ENCODE assay signal across 15 cellular contexts in the genomic region with DNA sequence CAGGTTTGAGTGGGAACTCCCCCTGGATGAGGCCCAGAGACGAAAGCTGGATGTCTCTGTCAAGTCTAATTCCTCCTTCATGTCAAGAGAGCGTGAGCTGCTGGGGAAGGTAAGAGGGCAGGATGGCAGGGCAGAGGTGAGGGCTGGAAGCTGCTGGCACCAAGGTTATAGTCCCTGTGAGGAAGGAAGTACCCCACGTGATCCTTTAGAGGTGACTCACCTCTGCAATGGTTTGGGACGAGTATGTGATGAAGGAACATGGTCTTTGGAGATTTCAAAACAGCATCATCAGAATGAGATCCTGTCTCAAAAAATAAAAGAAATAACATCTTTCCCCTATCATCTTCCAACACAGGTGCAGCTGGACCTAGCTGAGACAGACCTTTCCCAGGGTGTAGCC. TPM values are rescaled to one million over a fixed set of nuclear protein-coding genes. Genes with fewer than 3 reads are reported as not detected.
DNase-seq lines count a peak whose midpoint lies in the region; ATAC-seq, FAIRE-seq and TF ChIP-seq lines count a peak whose summit lies in the region.
"Had no signal": no experiment of that assay in that cellular context is flagged by ENCODE, and none has a peak within 500 bp of the region (broad histone marks: within the 10 kb centered on the region; RNA-seq: fewer than 3 reads in every experiment).

No MANE protein-coding gene starts in this region.

- DNase-seq in right atrium auricular region (ENCODE audit: low spot score) (no peak), Right ventricle myocardium superior (no peak), K562 (ENCODE audit: extremely low read depth in 1 of 4, low spot score in 3 of 4) (no peak), nephron progenitor cell (no peak), SIG-M5 (lab: John Stamatoyannopoulos, UW) (no peak), smooth muscle cell (lab: John Stamatoyannopoulos, UW; ENCODE audit: unreplicated experiment) (no peak), aorta (no peak)
- DNase-seq: activated gamma-delta T cell treated with Interleukin-2 at 50 U/mL for 16 hours; GF-D8; NCI-H1417; NCI-H510A; stimulated activated CD4-positive, alpha-beta T cell treated with anti-CD3 and anti-CD28 coated beads, Interleukin-15, amount 100 ng/mL, for 24 hours had no signal

- H3K27ac ChIP-seq in right atrium auricular region (peak overlapping the region; percentile 67 to 74), K562 (ENCODE audit: extremely low read depth, low read depth, low read length) (no peak overlapping the region), smooth muscle cell (ENCODE audit: low read depth) (no peak overlapping the region), aorta (ENCODE audit: low read depth in 1 of 2, low read length in 2 of 2) (no peak overlapping the region)

- H3K9ac ChIP-seq in K562 (ENCODE audit: insufficient read depth in 1 of 2, low read depth in 2 of 2, low read length in 2 of 2) (no peak overlapping the region), smooth muscle cell (ENCODE audit: low read depth) (no peak overlapping the region)

- CTCF ChIA-PET in K562 (lab: Yijun Ruan, JAX; ENCODE audit: low intra/inter-chr PET ratio), result no interaction called here

- H3K36me3 Mint-ChIP-seq in nephron progenitor cell (ENCODE audit: low read depth), result peaks cover 63% of the 10 kb centered on the region

- no peak for FAIRE-seq in K562 (lab: Jason Lieb, UNC)
- FAIRE-seq: islet of Langerhans had no signal

- H3K27ac Mint-ChIP-seq in nephron progenitor cell, result peak overlapping the region; percentile 87

- TF ChIP-seq POLR2A in K562 (conservative IDR thresholded peaks at IDR 0.05), result no peak

- H3K9me1 ChIP-seq in K562 (ENCODE audit: control insufficient read depth, insufficient read depth, low read length), result no peaks in the 10 kb centered on the region

- no peaks in the 10 kb centered on the region for H3K9me3 Mint-ChIP-seq in nephron progenitor cell

- no TSS peak for BruUV-seq in K562 (replicated peaks; lab: Mats Ljungman, UMichigan)

- H3K4me1 ChIP-seq in right atrium auricular region, result peaks cover 0 to 18% of the 10 kb centered on the region in 2 donors
- peaks cover 2 to 4% of the 10 kb centered on the region in 2 experiments; a peak in 2 of 5 replicates for H3K4me1 ChIP-seq in K562 (replicated peaks in 1 of 2; ENCODE audit: control insufficient read depth in 2 of 2, insufficient read depth in 2 of 2, low read length in 2 of 2)
- H3K4me1 ChIP-seq in smooth muscle cell (ENCODE audit: low read depth), result no peaks in the 10 kb centered on the region
- no peaks in the 10 kb centered on the region for H3K4me1 ChIP-seq in aorta (ENCODE audit: control insufficient read depth in 1 of 2, insufficient read depth in 2 of 2, low read length in 2 of 2)

- H3K4me3 ChIP-seq in right atrium auricular region (no peak overlapping the region), K562 (no peak overlapping the region), smooth muscle cell (no peak overlapping the region), aorta (ENCODE audit: low read length in 2 of 2) (no peak overlapping the region)

- intact Hi-C loops in Right ventricle myocardium superior (cut with DNase I) (no loop called here), K562 (cut with micrococcal nuclease) (no loop called here), aorta (cut with DNase I) (no loop called here)

- peaks cover 64% of the 10 kb centered on the region for H3K36me3 ChIP-seq in right atrium auricular region
- H3K36me3 ChIP-seq in K562 (ENCODE audit: control insufficient read depth, insufficient read depth, low read length), result peaks cover 67% of the 10 kb centered on the region
- H3K36me3 ChIP-seq in smooth muscle cell (ENCODE audit: low read depth), result peaks cover 21% of the 10 kb centered on the region
- peaks cover 2 to 14% of the 10 kb centered on the region in 2 donors for H3K36me3 ChIP-seq in aorta (ENCODE audit: control insufficient read depth in 1 of 2, insufficient read depth in 2 of 2, low read length in 1 of 2)

- no peaks in the 10 kb centered on the region for H3F3A ChIP-seq in smooth muscle cell (ENCODE audit: low read depth)

- H3K79me2 ChIP-seq in K562 (ENCODE audit: control insufficient read depth, insufficient read depth, low read length) (no peaks in the 10 kb centered on the region), smooth muscle cell (ENCODE audit: low read depth) (no peaks in the 10 kb centered on the region)

- TF ChIP-seq CTCF in right atrium auricular region (IDR thresholded peaks at IDR 0.05) (no peak), K562 (IDR thresholded peaks at IDR 0.05 in 2 of 3, conservative IDR thresholded peaks at IDR 0.05 in 1 of 3; ENCODE audit: insufficient read depth in 2 of 3, low read depth in 1 of 3, low read length in 3 of 3) (no peak), nephron progenitor cell (IDR thresholded peaks at IDR 0.05) (no peak), smooth muscle cell (IDR thresholded peaks at IDR 0.05; ENCODE audit: borderline replicate concordance, insufficient read depth, poor library complexity, severe bottlenecking) (no peak)

- ATAC-seq in Right ventricle myocardium superior (ENCODE audit: poor library complexity) (no peak), K562 (no peak), GM18909 (IDR thresholded peaks at IDR 0.05; ENCODE audit: poor library complexity, unreplicated experiment) (no peak), aorta (ENCODE audit: low FRiP score) (no peak)
- ATAC-seq: Panc1 had no signal

- no peak overlapping the region for H3K4me3 Mint-ChIP-seq in nephron progenitor cell

- H3K4me1 Mint-ChIP-seq in nephron progenitor cell, result peaks cover 5% of the 10 kb centered on the region

- H3K9me3 ChIP-seq in right atrium auricular region, result no peaks in the 10 kb centered on the region
- H3K9me3 ChIP-seq in K562 (replicated peaks; ENCODE audit: control insufficient read depth, insufficient read depth, low read depth, low read length), result no peaks in the 10 kb centered on the region
- H3K9me3 ChIP-seq in smooth muscle cell (replicated peaks; ENCODE audit: low read depth), result no peaks in the 10 kb centered on the region
- no peaks in the 10 kb centered on the region for H3K9me3 ChIP-seq in aorta (ENCODE audit: control insufficient read depth, low read length)

- in situ Hi-C loops in K562 (cut with MboI), result no loop called here

- WGBS in K562 (ENCODE audit: insufficient coverage, low coverage, missing lambda C conversion rate), result 83% methylated on average over 4 of the region's 4 CpGs
- 95% methylated on average over 4 of the region's 4 CpGs for WGBS in smooth muscle cell (ENCODE audit: low lambda C conversion rate)
- 78 to 79% methylated on average over 4 of the region's 4 CpGs for WGBS in aorta, 2 donors

- no peaks in the 10 kb centered on the region for H3K27me3 ChIP-seq in right atrium auricular region
- no peaks in the 10 kb centered on the region for H3K27me3 ChIP-seq in K562 (ENCODE audit: control insufficient read depth in 2 of 2, insufficient read depth in 2 of 2, low read length in 2 of 2)
- no peaks in the 10 kb centered on the region for H3K27me3 ChIP-seq in smooth muscle cell (ENCODE audit: low read depth)
- no peaks in the 10 kb centered on the region for H3K27me3 ChIP-seq in aorta (ENCODE audit: control insufficient read depth in 1 of 2, insufficient read depth in 2 of 2, low read length in 1 of 2)

- TF ChIP-seq EP300 in K562 (IDR thresholded peaks at IDR 0.05; ENCODE audit: low read length), result no peak

- peaks cover 3% of the 10 kb centered on the region for H3K27me3 Mint-ChIP-seq in nephron progenitor cell (ENCODE audit: low read depth, poor library complexity)

- POLR2A ChIA-PET in K562 (lab: Yijun Ruan, JAX), result interaction anchor here (0.8 to 1.4 kb wide), 5 partner anchors 8 to 25 kb away, joined by 3 to 4 read pairs (median 3); partner anchors contain the start of gene ZC3H10

- H4K20me1 ChIP-seq in K562 (replicated peaks; ENCODE audit: control insufficient read depth, insufficient read depth, low read length) (0 out of 2 replicates have a peak, but pooled peaks cover 3% of the 10 kb centered on the region), smooth muscle cell (ENCODE audit: low read depth) (no peaks in the 10 kb centered on the region)

- no peak overlapping the region for H3K4me2 ChIP-seq in K562 (ENCODE audit: insufficient read depth, low read length)
- H3K4me2 ChIP-seq in smooth muscle cell, result no peak overlapping the region

- TF ChIP-seq RAD21 in K562 (CRISPR knock-in tag; conservative IDR thresholded peaks at IDR 0.05 in 1 of 2, IDR thresholded peaks at IDR 0.05 in 1 of 2), result no peak

- H2AFZ ChIP-seq in K562 (ENCODE audit: low read depth, low read length) (no peak overlapping the region), smooth muscle cell (ENCODE audit: low read depth) (no peak overlapping the region)

RNA-seq across cellular contexts. Expression of gene MYL6B, which starts 9.2 kb away (rescaled TPM):
- total RNA-seq in right atrium auricular region (10 to 100 TPM; 36.1 to 55.1 TPM), Right ventricle myocardium superior (42.7 TPM), K562 (2014; rRNA removed) (67.3 and 70.7 TPM in 2 replicates), K562 (2014; rRNA removed; fragmentation: Illumina TruSeq; extraction: Trizol) (32.9 and 42.8 TPM in 2 replicates), K562 (2015; rRNA removed; fragmentation: Illumina TruSeq; extraction: Trizol) (65.2 and 69.4 TPM in 2 replicates), K562 (2021) (77.3 and 95.4 TPM in 2 replicates), smooth muscle cell (44.5 and 59.0 TPM in 2 replicates), aorta (10 to 100 TPM; 30.2 to 34.2 TPM)
- 35.1 and 55.9 TPM in 2 replicates for total RNA-seq in K562 (2011; cell fraction: chromatin; rRNA removed; ENCODE audit: low replicate concordance)
- 41.3 and 44.7 TPM in 2 replicates for total RNA-seq in K562 (2011; cell fraction: nucleolus; rRNA removed)
- 39.9 and 49.7 TPM in 2 replicates for total RNA-seq in K562 (2011; cell fraction: nucleoplasm; rRNA removed)
- polyA plus RNA-seq in K562 (2011; rRNA removed) (65.7 and 66.5 TPM in 2 replicates), K562 (2014; fragmentation: Illumina TruSeq; extraction: Trizol) (55.7 and 65.2 TPM in 2 replicates), K562 (2014; fragmentation: Nextera tagmentation; extraction: Ambion mirVana) (10 to 100 TPM; 48.2 to 68.6 TPM), K562 (2014; rRNA removed) (69.7 and 75.5 TPM in 2 replicates), smooth muscle cell (107 and 121 TPM in 2 replicates), aorta (100 to 1,000 TPM in 1 of 2 donors, 10 to 100 TPM in 1; 66.6 to 101 TPM)
- polyA plus RNA-seq in K562 (2011; cell fraction: cytosol; rRNA removed), result 64.6 and 71.6 TPM in 2 replicates
- 40.3 and 43.8 TPM in 2 replicates for polyA plus RNA-seq in K562 (2011; cell fraction: nucleus; rRNA removed)
- polyA plus RNA-seq in K562 (2012), result 67.7 and 86.1 TPM in 2 replicates
- polyA minus RNA-seq in K562 (2011; rRNA and poly(A)+ RNA removed), result 29.8 and 36.9 TPM in 2 replicates
- 14.5 and 23.7 TPM in 2 replicates for polyA minus RNA-seq in K562 (2011; cell fraction: cytosol; rRNA and poly(A)+ RNA removed)
- polyA minus RNA-seq in K562 (2011; cell fraction: nucleus; rRNA and poly(A)+ RNA removed), result 14.0 and 19.5 TPM in 2 replicates

RNA-seq across cellular contexts. Expression of gene MYL6, which starts 14.9 kb away (rescaled TPM):
- 1,000 to 10,000 TPM in 1 of 2 donors, 100 to 1,000 TPM in 1; 567 to 1,179 TPM for total RNA-seq in right atrium auricular region
- total RNA-seq in Right ventricle myocardium superior, result 513 TPM
- total RNA-seq in K562 (2011; cell fraction: chromatin; rRNA removed; ENCODE audit: low replicate concordance), result 310 and 505 TPM in 2 replicates
- total RNA-seq in K562 (2011; cell fraction: nucleolus; rRNA removed), result 376 and 393 TPM in 2 replicates
- total RNA-seq in K562 (2011; cell fraction: nucleoplasm; rRNA removed), result 418 and 429 TPM in 2 replicates
- 732 and 768 TPM in 2 replicates for total RNA-seq in K562 (2014; rRNA removed)
- total RNA-seq in K562 (2014; rRNA removed; fragmentation: Illumina TruSeq; extraction: Trizol), result 816 and 934 TPM in 2 replicates
- total RNA-seq in K562 (2015; rRNA removed; fragmentation: Illumina TruSeq; extraction: Trizol), result 939 and 958 TPM in 2 replicates
- 535 and 557 TPM in 2 replicates for total RNA-seq in K562 (2021)
- polyA plus RNA-seq in K562 (2011; rRNA removed), result 1,427 and 1,548 TPM in 2 replicates
- 926 and 1,517 TPM in 2 replicates for polyA plus RNA-seq in K562 (2011; cell fraction: cytosol; rRNA removed)
- polyA plus RNA-seq in K562 (2011; cell fraction: nucleus; rRNA removed), result 539 and 809 TPM in 2 replicates
- 904 and 962 TPM in 2 replicates for polyA plus RNA-seq in K562 (2012)
- polyA plus RNA-seq in K562 (2014; fragmentation: Illumina TruSeq; extraction: Trizol), result 745 and 824 TPM in 2 replicates
- polyA plus RNA-seq in K562 (2014; fragmentation: Nextera tagmentation; extraction: Ambion mirVana), result 1,000 to 10,000 TPM; 1,377 to 1,664 TPM
- polyA plus RNA-seq in K562 (2014; rRNA removed), result 954 and 1,028 TPM in 2 replicates
- 374 and 408 TPM in 2 replicates for polyA minus RNA-seq in K562 (2011; rRNA and poly(A)+ RNA removed)
- 157 and 158 TPM in 2 replicates for polyA minus RNA-seq in K562 (2011; cell fraction: cytosol; rRNA and poly(A)+ RNA removed)
- 136 and 283 TPM in 2 replicates for polyA minus RNA-seq in K562 (2011; cell fraction: nucleus; rRNA and poly(A)+ RNA removed)
- total RNA-seq in smooth muscle cell, result 2,329 and 2,776 TPM in 2 replicates
- 4,165 and 4,181 TPM in 2 replicates for polyA plus RNA-seq in smooth muscle cell
- 1,000 to 10,000 TPM; 1,811 to 3,292 TPM for total RNA-seq in aorta
- polyA plus RNA-seq in aorta, result 1,000 to 10,000 TPM; 5,914 to 7,311 TPM

RNA-seq across cellular contexts. Expression of gene ESYT1, which starts 15.2 kb away (rescaled TPM):
- total RNA-seq in right atrium auricular region, result 10 to 100 TPM; 25.4 to 74.0 TPM
- 27.0 TPM for total RNA-seq in Right ventricle myocardium superior
- total RNA-seq in K562 (2011; cell fraction: chromatin; rRNA removed; ENCODE audit: low replicate concordance), result 495 and 946 TPM in 2 replicates
- total RNA-seq in K562 (2011; cell fraction: nucleolus; rRNA removed), result 651 and 665 TPM in 2 replicates
- total RNA-seq in K562 (2011; cell fraction: nucleoplasm; rRNA removed), result 590 and 653 TPM in 2 replicates
- 176 and 237 TPM in 2 replicates for total RNA-seq in K562 (2014; rRNA removed)
- 113 and 132 TPM in 2 replicates for total RNA-seq in K562 (2014; rRNA removed; fragmentation: Illumina TruSeq; extraction: Trizol)
- 132 and 133 TPM in 2 replicates for total RNA-seq in K562 (2015; rRNA removed; fragmentation: Illumina TruSeq; extraction: Trizol)
- 237 and 251 TPM in 2 replicates for total RNA-seq in K562 (2021)
- polyA plus RNA-seq in K562 (2011; rRNA removed), result 164 and 228 TPM in 2 replicates
- 207 and 344 TPM in 2 replicates for polyA plus RNA-seq in K562 (2011; cell fraction: cytosol; rRNA removed)
- polyA plus RNA-seq in K562 (2011; cell fraction: nucleus; rRNA removed), result 429 and 469 TPM in 2 replicates
- 168 and 357 TPM in 2 replicates for polyA plus RNA-seq in K562 (2012)
- polyA plus RNA-seq in K562 (2014; fragmentation: Illumina TruSeq; extraction: Trizol), result 396 and 420 TPM in 2 replicates
- polyA plus RNA-seq in K562 (2014; fragmentation: Nextera tagmentation; extraction: Ambion mirVana), result 100 to 1,000 TPM; 156 to 194 TPM
- polyA plus RNA-seq in K562 (2014; rRNA removed), result 146 and 160 TPM in 2 replicates
- polyA minus RNA-seq in K562 (2011; rRNA and poly(A)+ RNA removed), result 245 and 274 TPM in 2 replicates
- polyA minus RNA-seq in K562 (2011; cell fraction: cytosol; rRNA and poly(A)+ RNA removed), result 212 and 259 TPM in 2 replicates
- 126 and 169 TPM in 2 replicates for polyA minus RNA-seq in K562 (2011; cell fraction: nucleus; rRNA and poly(A)+ RNA removed)
- 76.0 and 87.7 TPM in 2 replicates for total RNA-seq in smooth muscle cell
- polyA plus RNA-seq in smooth muscle cell, result 69.5 and 77.0 TPM in 2 replicates
- total RNA-seq in aorta, result 100 to 1,000 TPM; 103 to 106 TPM
- polyA plus RNA-seq in aorta, result 10 to 100 TPM; 27.0 to 54.6 TPM

RNA-seq across cellular contexts. Expression of gene ZC3H10, which starts 25.2 kb away (rescaled TPM):
- total RNA-seq in right atrium auricular region, result 1 to 10 TPM; 2.1 to 2.9 TPM
- 5.8 TPM for total RNA-seq in Right ventricle myocardium superior
- 9.2 and 15.6 TPM in 2 replicates for total RNA-seq in K562 (2011; cell fraction: chromatin; rRNA removed; ENCODE audit: low replicate concordance)
- 12.5 and 14.0 TPM in 2 replicates for total RNA-seq in K562 (2011; cell fraction: nucleolus; rRNA removed)
- total RNA-seq in K562 (2011; cell fraction: nucleoplasm; rRNA removed), result 16.0 and 23.7 TPM in 2 replicates
- 2.2 and 2.3 TPM in 2 replicates for total RNA-seq in K562 (2014; rRNA removed)
- total RNA-seq in K562 (2014; rRNA removed; fragmentation: Illumina TruSeq; extraction: Trizol), result 2.4 and 2.7 TPM in 2 replicates
- 3.0 and 3.8 TPM in 2 replicates for total RNA-seq in K562 (2015; rRNA removed; fragmentation: Illumina TruSeq; extraction: Trizol)
- total RNA-seq in K562 (2021), result 3.3 and 4.1 TPM in 2 replicates
- polyA plus RNA-seq in K562 (2011; rRNA removed), result 1.0 and 1.1 TPM in 2 replicates
- 1.1 and 1.5 TPM in 2 replicates for polyA plus RNA-seq in K562 (2011; cell fraction: cytosol; rRNA removed)
- 3.3 and 4.3 TPM in 2 replicates for polyA plus RNA-seq in K562 (2011; cell fraction: nucleus; rRNA removed)
- polyA plus RNA-seq in K562 (2012), result 1.9 and 2.8 TPM in 2 replicates
- 1.6 and 1.9 TPM in 2 replicates for polyA plus RNA-seq in K562 (2014; fragmentation: Illumina TruSeq; extraction: Trizol)
- polyA plus RNA-seq in K562 (2014; fragmentation: Nextera tagmentation; extraction: Ambion mirVana), result under 1 TPM; 0.31 to 0.46 TPM
- polyA plus RNA-seq in K562 (2014; rRNA removed), result 1.4 and 1.7 TPM in 2 replicates
- polyA minus RNA-seq in K562 (2011; rRNA and poly(A)+ RNA removed), result 5.3 and 6.2 TPM in 2 replicates
- 0.95 and 1.5 TPM in 2 replicates for polyA minus RNA-seq in K562 (2011; cell fraction: cytosol; rRNA and poly(A)+ RNA removed)
- 9.2 and 17.8 TPM in 2 replicates for polyA minus RNA-seq in K562 (2011; cell fraction: nucleus; rRNA and poly(A)+ RNA removed)
- 1.9 and 6.7 TPM in 2 replicates for total RNA-seq in smooth muscle cell
- polyA plus RNA-seq in smooth muscle cell, result 2.8 TPM in 2 replicates
- total RNA-seq in aorta, result 1 to 10 TPM; 8.9 to 9.6 TPM
- polyA plus RNA-seq in aorta, result 1 to 10 TPM; 1.8 to 3.1 TPM

RNA-seq across cellular contexts. Expression of gene RPL41, which starts 26.8 kb away (rescaled TPM):
- total RNA-seq in right atrium auricular region (1,000 to 10,000 TPM in 1 of 2 donors, 100 to 1,000 TPM in 1; 606 to 2,188 TPM), Right ventricle myocardium superior (1,888 TPM), K562 (2014; rRNA removed) (4,680 and 5,042 TPM in 2 replicates), K562 (2014; rRNA removed; fragmentation: Illumina TruSeq; extraction: Trizol) (4,828 and 4,834 TPM in 2 replicates), K562 (2015; rRNA removed; fragmentation: Illumina TruSeq; extraction: Trizol) (4,355 and 4,529 TPM in 2 replicates), K562 (2021) (3,403 and 3,805 TPM in 2 replicates), smooth muscle cell (2,929 and 3,246 TPM in 2 replicates), aorta (1,000 to 10,000 TPM; 2,225 to 2,370 TPM)
- total RNA-seq in K562 (2011; cell fraction: chromatin; rRNA removed; ENCODE audit: low replicate concordance), result 471 and 502 TPM in 2 replicates
- 714 and 769 TPM in 2 replicates for total RNA-seq in K562 (2011; cell fraction: nucleolus; rRNA removed)
- total RNA-seq in K562 (2011; cell fraction: nucleoplasm; rRNA removed), result 1,389 and 2,616 TPM in 2 replicates
- polyA plus RNA-seq in K562 (2011; rRNA removed) (9,327 and 10,494 TPM in 2 replicates), K562 (2014; fragmentation: Illumina TruSeq; extraction: Trizol) (5,551 and 5,604 TPM in 2 replicates), K562 (2014; fragmentation: Nextera tagmentation; extraction: Ambion mirVana) (over 10,000 TPM; 10,697 to 11,276 TPM), K562 (2014; rRNA removed) (6,115 and 7,868 TPM in 2 replicates), smooth muscle cell (2,414 and 2,571 TPM in 2 replicates), aorta (1,000 to 10,000 TPM; 5,850 to 7,278 TPM)
- 7,179 and 13,806 TPM in 2 replicates for polyA plus RNA-seq in K562 (2011; cell fraction: cytosol; rRNA removed)
- 2,948 and 5,202 TPM in 2 replicates for polyA plus RNA-seq in K562 (2011; cell fraction: nucleus; rRNA removed)
- polyA plus RNA-seq in K562 (2012), result 7,782 and 11,481 TPM in 2 replicates
- 1,996 and 2,558 TPM in 2 replicates for polyA minus RNA-seq in K562 (2011; rRNA and poly(A)+ RNA removed)
- polyA minus RNA-seq in K562 (2011; cell fraction: cytosol; rRNA and poly(A)+ RNA removed), result 912 and 1,093 TPM in 2 replicates
- polyA minus RNA-seq in K562 (2011; cell fraction: nucleus; rRNA and poly(A)+ RNA removed), result 197 and 533 TPM in 2 replicates

Comparison
In these comparisons a context has a peak if more than half of its experiments do, and no peak if none do; other contexts are left out.
1. H3K27ac ChIP-seq: peak in right atrium auricular region (2 of 2); none in K562 (single experiment), smooth muscle cell (single experiment) and aorta (0 of 2).